Comparison of ENCODE assay signal across 21 cellular contexts in the genomic region with DNA sequence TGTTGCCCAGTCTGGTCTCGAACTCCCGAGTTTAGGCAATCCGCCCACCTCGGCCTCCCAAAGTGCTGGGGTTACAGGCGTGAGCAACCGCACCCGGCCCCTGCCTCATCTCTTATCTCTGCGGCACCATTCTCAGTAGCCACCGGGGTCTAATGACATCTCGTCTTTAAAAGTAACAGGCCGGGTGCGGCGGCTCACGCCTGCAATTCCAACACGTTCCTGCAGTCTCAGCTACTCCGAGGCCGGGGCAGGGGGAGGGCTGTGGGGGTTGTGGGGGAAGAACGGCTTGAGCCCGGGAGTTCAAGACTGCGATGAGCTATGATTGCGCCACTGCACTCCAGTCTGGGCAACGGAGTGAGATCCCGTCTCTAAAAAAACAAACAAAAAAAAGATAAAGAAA. TPM values are rescaled to one million over a fixed set of nuclear protein-coding genes. Genes with fewer than 3 reads are reported as not detected.
DNase-seq lines count a peak whose midpoint lies in the region; ATAC-seq, FAIRE-seq and TF ChIP-seq lines count a peak whose summit lies in the region.
"Had no signal": no experiment of that assay in that cellular context is flagged by ENCODE, and none has a peak within 500 bp of the region (broad histone marks: within the 10 kb centered on the region; RNA-seq: fewer than 3 reads in every experiment).

No MANE protein-coding gene starts in this region.

- WGBS in K562 (ENCODE audit: insufficient coverage, low coverage, missing lambda C conversion rate), result 0% methylated on average over 15 of the region's 23 CpGs

- DNase-seq in ELF-1 (ENCODE audit: low read depth, low spot score) (peak; percentile 62), H7 (peak; percentile 64), K562 (ENCODE audit: extremely low read depth in 1 of 4, low spot score in 3 of 4) (peak; percentile 53 to 82 (median 64)), sciatic nerve (ENCODE audit: low spot score) (no peak), HuH-7.5 (ENCODE audit: low spot score) (no peak), NAMALWA (ENCODE audit: low spot score) (no peak), NCI-H748 treated with DMSO at 0.1 percent for 48 hours (lab: John Stamatoyannopoulos, UW) (no peak)
- DNase-seq: CD4-positive, CD25-positive, alpha-beta regulatory T cell; GOT3; KBM-7; MV-4-11; NCI-H1105 treated with DMSO at 0.1 percent for 48 hours; NCI-H146; NCI-H1930; NCI-H2107; NCI-H524; SHP77 had no signal

- H3K9me3 ChIP-seq in K562 (replicated peaks; ENCODE audit: control insufficient read depth, insufficient read depth, low read depth, low read length), result no peaks in the 10 kb centered on the region
- H3K9me3 ChIP-seq: BLaER1 had no signal

- H3K4me1 ChIP-seq in K562 (replicated peaks in 1 of 2; ENCODE audit: control insufficient read depth in 2 of 2, insufficient read depth in 2 of 2, low read length in 2 of 2), result peaks cover 9 to 11% of the 10 kb centered on the region in 2 experiments; a peak in 3 of 5 replicates
- H3K4me1 ChIP-seq: BLaER1 had no signal

- no peaks in the 10 kb centered on the region for H3K36me3 ChIP-seq in H7 (replicated peaks; ENCODE audit: control insufficient read depth, insufficient read depth, low read length)
- no peaks in the 10 kb centered on the region for H3K36me3 ChIP-seq in K562 (ENCODE audit: control insufficient read depth, insufficient read depth, low read length)
- H3K36me3 ChIP-seq: BLaER1 had no signal

- in situ Hi-C loops in K562 (cut with MboI), result no loop called here

- TF ChIP-seq CTCF in K562 (IDR thresholded peaks at IDR 0.05 in 2 of 3, conservative IDR thresholded peaks at IDR 0.05 in 1 of 3; ENCODE audit: insufficient read depth in 2 of 3, low read depth in 1 of 3, low read length in 3 of 3), result peak; percentile 6 to 16 (median 12); a peak in 2 of 6 replicates

- no TSS peak for BruUV-seq in K562 (replicated peaks; lab: Mats Ljungman, UMichigan)

- no peak overlapping the region; a peak in 1 of 4 replicates for H3K9ac ChIP-seq in K562 (ENCODE audit: insufficient read depth in 1 of 2, low read depth in 2 of 2, low read length in 2 of 2)
- H3K9ac ChIP-seq: BLaER1 had no signal

- peak; percentile 52 for FAIRE-seq in K562 (lab: Jason Lieb, UNC)
- FAIRE-seq: A204.1 had no signal

- no peak for TF ChIP-seq EP300 in K562 (IDR thresholded peaks at IDR 0.05; ENCODE audit: low read length)

- no peak for TF ChIP-seq POLR2A in K562 (conservative IDR thresholded peaks at IDR 0.05)

- CTCF ChIA-PET in K562 (lab: Yijun Ruan, JAX; ENCODE audit: low intra/inter-chr PET ratio), result no interaction called here

- no peak for TF ChIP-seq RAD21 in K562 (CRISPR knock-in tag; conservative IDR thresholded peaks at IDR 0.05 in 1 of 2, IDR thresholded peaks at IDR 0.05 in 1 of 2)

- no peaks in the 10 kb centered on the region for H3K9me1 ChIP-seq in K562 (ENCODE audit: control insufficient read depth, insufficient read depth, low read length)

- H3K4me3 ChIP-seq in H7 (ENCODE audit: insufficient read depth, low read depth, low read length) (no peak overlapping the region), K562 (no peak overlapping the region)
- H3K4me3 ChIP-seq: BLaER1 had no signal

- H3K4me2 ChIP-seq in K562 (ENCODE audit: insufficient read depth, low read length), result peak overlapping the region; percentile 59; the same call in 1 of the 2 replicates
- H3K4me2 ChIP-seq: BLaER1 had no signal

- POLR2A ChIA-PET in K562 (lab: Yijun Ruan, JAX), result interaction anchor here (1.0 to 1.2 kb wide), 2 partner anchors 16 to 91 kb away, joined by 3 read pairs; no protein-coding TSS in a partner anchor

- H2AFZ ChIP-seq in K562 (ENCODE audit: low read depth, low read length), result peak overlapping the region; percentile 61

- H3K27me3 ChIP-seq in H7 (ENCODE audit: control insufficient read depth, insufficient read depth, low read length), result no peaks in the 10 kb centered on the region
- peaks cover 15 to 35% of the 10 kb centered on the region in 2 experiments for H3K27me3 ChIP-seq in K562 (ENCODE audit: control insufficient read depth in 2 of 2, insufficient read depth in 2 of 2, low read length in 2 of 2)
- H3K27me3 ChIP-seq: BLaER1 had no signal

- no peaks in the 10 kb centered on the region for H3K79me2 ChIP-seq in K562 (ENCODE audit: control insufficient read depth, insufficient read depth, low read length)

- no peak overlapping the region for H3K27ac ChIP-seq in K562 (ENCODE audit: extremely low read depth, low read depth, low read length)
- H3K27ac ChIP-seq: BLaER1, RWPE1 had no signal

- intact Hi-C loops in K562 (cut with micrococcal nuclease) (no loop called here), sciatic nerve (cut with DNase I) (no loop called here)

- peak; percentile 99 for ATAC-seq in K562
- peak; percentile 63 for ATAC-seq in sciatic nerve
- ATAC-seq: Panc1 had no signal

- H4K20me1 ChIP-seq in K562 (replicated peaks; ENCODE audit: control insufficient read depth, insufficient read depth, low read length), result no peaks in the 10 kb centered on the region; the same call in 1 of the 2 replicates
- H4K20me1 ChIP-seq: BLaER1 had no signal

TF ChIP-seq in K562, 482 proteins besides CTCF, POLR2A, EP300 and RAD21 (continues in another document):
- TF ChIP-seq SMARCB1 (IDR thresholded peaks at IDR 0.05; ENCODE audit: insufficient read length, low read depth) (no peak), CXXC5 (CRISPR knock-in tag; IDR thresholded peaks at IDR 0.05) (peak; percentile 63), ZNF143 (CRISPR knock-in tag; IDR thresholded peaks at IDR 0.05) (no peak), VEZF1 (CRISPR knock-in tag; IDR thresholded peaks at IDR 0.05) (peak; percentile 85), EHMT2 (IDR thresholded peaks at IDR 0.05) (no peak), PML (IDR thresholded peaks at IDR 0.05; ENCODE audit: low read length) (no peak), NRF1 (conservative IDR thresholded peaks at IDR 0.05 in 1 of 2, IDR thresholded peaks at IDR 0.05 in 1 of 2) (peak; percentile 28 to 32; a peak in 1 of 4 replicates), NKRF (IDR thresholded peaks at IDR 0.05; ENCODE audit: borderline replicate concordance) (no peak), KDM1A (IDR thresholded peaks at IDR 0.05) (0 out of 4 replicates have a peak, but pooled peaks of 1 of the 2 experiments have one; percentile 12), DPF2 (IDR thresholded peaks at IDR 0.05) (peak; percentile 47), CBFA2T3 (IDR thresholded peaks at IDR 0.05) (peak; percentile 48), HEY1 (CRISPR knock-in tag; IDR thresholded peaks at IDR 0.05; ENCODE audit: borderline replicate concordance) (no peak), L3MBTL2 (IDR thresholded peaks at IDR 0.05) (peak; percentile 52), ZBTB7A (IDR thresholded peaks at IDR 0.05; ENCODE audit: borderline replicate concordance, control insufficient read depth, low read depth, low read length) (peak; percentile 74; the same call in 1 of the 2 replicates), TCF3 (CRISPR knock-in tag; IDR thresholded peaks at IDR 0.05) (peak; percentile 39)

RNA-seq across cellular contexts. Expression of gene ING2, which starts 28.8 kb away (rescaled TPM):
- 12.0 and 16.9 TPM in 2 replicates for total RNA-seq in H7 (2014; rRNA removed; shearing (Covaris generic))
- total RNA-seq in K562 (2011; cell fraction: chromatin; rRNA removed; ENCODE audit: low replicate concordance), result 1.8 and 14.2 TPM in 2 replicates
- total RNA-seq in K562 (2011; cell fraction: nucleolus; rRNA removed), result 2.3 and 2.8 TPM in 2 replicates
- 5.6 and 6.2 TPM in 2 replicates for total RNA-seq in K562 (2011; cell fraction: nucleoplasm; rRNA removed)
- total RNA-seq in K562 (2014; rRNA removed) (12.4 and 12.5 TPM in 2 replicates), K562 (2014; rRNA removed; fragmentation: Illumina TruSeq; extraction: Trizol) (13.8 and 15.1 TPM in 2 replicates), K562 (2015; rRNA removed; fragmentation: Illumina TruSeq; extraction: Trizol) (16.9 and 17.5 TPM in 2 replicates), K562 (2021) (8.7 and 10.0 TPM in 2 replicates), sciatic nerve (13.6 TPM)
- polyA plus RNA-seq in K562 (2011; rRNA removed) (8.3 and 9.5 TPM in 2 replicates), K562 (2014; fragmentation: Illumina TruSeq; extraction: Trizol) (18.0 and 21.4 TPM in 2 replicates), K562 (2014; fragmentation: Nextera tagmentation; extraction: Ambion mirVana) (1 to 10 TPM; 2.9 to 4.2 TPM), K562 (2014; rRNA removed) (12.5 and 18.6 TPM in 2 replicates)
- polyA plus RNA-seq in K562 (2011; cell fraction: cytosol; rRNA removed), result 2.9 and 3.8 TPM in 2 replicates
- 3.5 and 4.5 TPM in 2 replicates for polyA plus RNA-seq in K562 (2011; cell fraction: nucleus; rRNA removed)
- 10.9 and 14.7 TPM in 2 replicates for polyA plus RNA-seq in K562 (2012)
- 4.5 and 7.3 TPM in 2 replicates for polyA minus RNA-seq in K562 (2011; rRNA and poly(A)+ RNA removed)
- 2.9 and 4.9 TPM in 2 replicates for polyA minus RNA-seq in K562 (2011; cell fraction: cytosol; rRNA and poly(A)+ RNA removed)
- polyA minus RNA-seq in K562 (2011; cell fraction: nucleus; rRNA and poly(A)+ RNA removed), result 2.4 and 6.7 TPM in 2 replicates

Comparison
In these comparisons a context has a peak if more than half of its experiments do, and no peak if none do; other contexts are left out.
1. DNase-seq: peak in ELF-1 (single experiment), H7 (single experiment) and K562 (4 of 4); none in sciatic nerve (single experiment), HuH-7.5 (single experiment), NAMALWA (single experiment) and NCI-H748 treated with DMSO at 0.1 percent for 48 hours (single experiment).